In the genomic region with DNA sequence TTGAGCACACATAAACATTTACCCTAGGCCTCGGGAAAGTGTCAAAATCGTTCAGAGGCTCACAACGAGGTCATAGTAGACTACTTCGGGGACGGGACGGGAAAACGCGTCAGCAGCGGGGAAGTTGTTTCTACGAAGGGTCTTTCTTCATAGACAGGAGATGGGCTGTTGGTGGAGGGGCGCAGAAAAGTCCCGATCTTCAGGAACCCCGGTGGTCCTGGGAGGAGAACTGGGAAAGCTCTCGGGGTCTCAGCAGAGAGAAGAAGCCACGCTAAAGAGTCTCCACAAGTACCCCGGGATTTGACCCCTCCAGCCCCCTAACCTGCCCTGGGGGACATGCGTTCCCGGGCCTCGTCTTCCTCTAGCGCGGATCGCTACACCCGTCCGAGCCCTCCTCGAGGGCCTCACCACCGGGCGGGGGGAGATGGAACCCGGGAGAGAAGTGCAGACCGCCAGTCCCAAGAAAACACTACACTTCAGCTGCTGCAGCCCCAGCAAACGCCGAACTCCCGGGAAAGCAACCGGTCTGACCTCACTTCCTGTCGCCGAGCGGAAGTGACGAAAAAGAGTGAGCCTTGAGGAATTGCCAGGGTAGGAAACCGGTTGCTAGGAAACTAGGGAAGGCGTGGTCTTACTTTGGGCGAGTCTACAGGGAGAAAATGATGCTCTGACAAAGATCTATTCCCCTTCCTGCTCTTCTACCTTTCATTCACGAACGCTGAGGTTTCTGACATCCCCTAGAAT, we compare ENCODE assay signal across 8 cellular contexts. TPM values are rescaled to one million over a fixed set of nuclear protein-coding genes. Genes with fewer than 3 reads are reported as not detected.
A peak's percentile ranks its signal among the peaks of the same experiment; 100 is the strongest.
DNase-seq lines count a peak whose midpoint lies in the region; ATAC-seq, FAIRE-seq and TF ChIP-seq lines count a peak whose summit lies in the region.

TSS of gene PIK3R4 (minus strand) at position 534 of the 744 bp plus-strand sequence. CDS start 1,611 bp downstream, outside the sequence.

- peaks cover 28% of the 10 kb centered on the region for H3K4me1 ChIP-seq in keratinocyte (ENCODE audit: control insufficient read depth, extremely low read depth, insufficient read depth, low read length)

- peak; percentile 97 for FAIRE-seq in keratinocyte (lab: Jason Lieb, UNC)

- ATAC-seq in HG03432 (IDR thresholded peaks at IDR 0.05; ENCODE audit: unreplicated experiment): peak; percentile 92

- H4K20me1 ChIP-seq in keratinocyte (ENCODE audit: control insufficient read depth, extremely low read depth, insufficient read depth, low read length): no peaks in the 10 kb centered on the region

- peak; percentile 82 for TF ChIP-seq POLR2A in GM19099 (IDR thresholded peaks at IDR 0.05; ENCODE audit: extremely low read depth, insufficient read length, low read depth)

- H3K4me3 ChIP-seq in keratinocyte (ENCODE audit: control insufficient read depth in 2 of 3, extremely low read depth in 1 of 3, insufficient read depth in 2 of 3, low read depth in 1 of 3, low read length in 3 of 3): peak within 1 kb of the TSS; percentile 70 to 97 (median 93)

- DNase-seq in AG20443 (ENCODE audit: low spot score) (peak; percentile 95), NCI-H510A (lab: John Stamatoyannopoulos, UW) (peak; percentile 84), cerebellum (ENCODE audit: low spot score) (peak; percentile 95), keratinocyte (ENCODE audit: low read depth, low spot score) (peak; percentile 96)
- peak; percentile 88 for DNase-seq in activated CD4-positive, alpha-beta T cell treated with anti-CD3 and anti-CD28 coated beads for 1 hour
- DNase-seq in stimulated activated CD4-positive, alpha-beta T cell treated with anti-CD3 and anti-CD28 coated beads, Interleukin-15, amount 100 ng/mL, for 1 hour (ENCODE audit: low read depth in 1 of 2, low spot score in 1 of 2): peak; percentile 79 to 83

- H3K79me2 ChIP-seq in keratinocyte (ENCODE audit: control insufficient read depth, insufficient read depth, low read length): peaks cover 49% of the 10 kb centered on the region

- no peak for TF ChIP-seq CTCF in keratinocyte (optimal IDR thresholded peaks at IDR 0.05 in 1 of 3, IDR thresholded peaks at IDR 0.05 in 1 of 3, conservative IDR thresholded peaks at IDR 0.05 in 1 of 3; ENCODE audit: extremely low read depth in 1 of 3, insufficient read depth in 2 of 3, low read length in 3 of 3)

- dilution Hi-C loops in keratinocyte (cut with MboI; ENCODE audit: extremely low pct_ligation_motif_present, low sequenced_read_pairs): no loop called here

- H3K27me3 ChIP-seq in keratinocyte (ENCODE audit: control insufficient read depth, extremely low read depth, insufficient read depth, low read length): no peaks in the 10 kb centered on the region

- H3K27ac ChIP-seq in keratinocyte (ENCODE audit: control insufficient read depth, insufficient read depth, low read length): peak within 1 kb of the TSS; percentile 90

- no peaks in the 10 kb centered on the region for H3K36me3 ChIP-seq in keratinocyte (ENCODE audit: control insufficient read depth in 2 of 2, extremely low read depth in 1 of 2, insufficient read depth in 2 of 2, low read length in 2 of 2)

- H3K9me3 ChIP-seq in keratinocyte (ENCODE audit: control insufficient read depth, low read depth, low read length): no peaks in the 10 kb centered on the region

- peak within 1 kb of the TSS; percentile 98 for H3K4me2 ChIP-seq in keratinocyte (ENCODE audit: control insufficient read depth, extremely low read depth, insufficient read depth, low read depth, low read length)

- no peaks in the 10 kb centered on the region for H3K9me1 ChIP-seq in keratinocyte (ENCODE audit: control insufficient read depth, extremely low read depth, insufficient read depth, low read length)

- peak within 1 kb of the TSS; percentile 93 for H3K9ac ChIP-seq in keratinocyte (ENCODE audit: control insufficient read depth, extremely low read depth, insufficient read depth, low read length)

- H2AFZ ChIP-seq in keratinocyte (ENCODE audit: control insufficient read depth, low read length): peak within 1 kb of the TSS; percentile 83

RNA-seq across cellular contexts. Expression of gene PIK3R4, which starts in this region (rescaled TPM):
- total RNA-seq in cerebellum: 30.8 TPM
- 43.4 to 53.0 TPM (median 49.2 TPM) in 3 replicates for polyA plus RNA-seq in keratinocyte
- polyA plus RNA-seq in keratinocyte (2011; ENCODE audit: low read depth): 9.7 TPM
- 12.3 and 20.3 TPM in 2 replicates for polyA plus RNA-seq in keratinocyte (2011; cell fraction: cytosol; rRNA removed)
- 102 and 112 TPM in 2 replicates for polyA plus RNA-seq in keratinocyte (2011; cell fraction: nucleus; rRNA removed)
- 17.1 and 22.3 TPM in 2 replicates for polyA plus RNA-seq in keratinocyte (2012; ENCODE audit: low replicate concordance)
- 56.6 to 130 TPM (median 114 TPM) in 3 replicates for polyA minus RNA-seq in keratinocyte
- 17.6 TPM for polyA minus RNA-seq in keratinocyte (2011; cell fraction: cytosol; rRNA and poly(A)+ RNA removed)
- 97.7 and 159 TPM in 2 replicates for polyA minus RNA-seq in keratinocyte (2011; cell fraction: nucleus; rRNA and poly(A)+ RNA removed)

Comparison
In these comparisons a context has a peak if more than half of its experiments do, and no peak if none do; other contexts are left out.
1. Peak in every context shown above with its lines: DNase-seq, ATAC-seq, H3K4me3 ChIP-seq and H3K27ac ChIP-seq.